ENCODE assay signal across 22 cellular contexts in genomic region chr9:83625120-83625710, GRCh38. TPM values are rescaled to one million over a fixed set of nuclear protein-coding genes. Genes with fewer than 3 reads are reported as not detected.
A peak's percentile ranks its signal among the peaks of the same experiment; 100 is the strongest.
DNase-seq lines count a peak whose midpoint lies in the region; ATAC-seq and TF ChIP-seq lines count a peak whose summit lies in the region.
"Had no signal": no experiment of that assay in that cellular context is flagged by ENCODE, and none has a peak within 500 bp of the region (broad histone marks: within the 10 kb centered on the region; RNA-seq: fewer than 3 reads in every experiment).

No MANE protein-coding gene starts in this region.

- no peak for DNase-seq in activated naive CD8-positive, alpha-beta T cell treated with anti-CD3 and anti-CD28 coated beads, Interleukin-2, amount 10 ng/mL, durations not matched to agents 7 days and 5 days
- DNase-seq in activated naive CD8-positive, alpha-beta T cell treated with anti-CD3 and anti-CD28 coated beads, Interleukin-2, amount 50 U/mL, for 24 hours, result no peak
- peak; percentile 54 for DNase-seq in MV-4-11 (lab: John Stamatoyannopoulos, UW)
- no peak for DNase-seq in central memory CD8-positive, alpha-beta T cell (ENCODE audit: low spot score in 2 of 2)
- DNase-seq in mesenchymal stem cell, result no peak
- no peak for DNase-seq in DMS114 treated with DMSO at 0.1 percent for 48 hours (lab: John Stamatoyannopoulos, UW; ENCODE audit: unreplicated experiment)
- no peak for DNase-seq in stomach
- DNase-seq: activated CD8-positive, alpha-beta memory T cell treated with anti-CD3 and anti-CD28 coated beads, Interleukin-2, amount 10 ng/mL, durations not matched to agents 7 days and 5 days; foreskin melanocyte; GF-D8; mammary epithelial cell; naive B cell; NCI-H1436 treated with DMSO at 0.1 percent for 48 hours; NCI-H2227 treated with DMSO at 0.1 percent for 48 hours; RPMI8226; stimulated activated CD4-positive, alpha-beta T cell treated with anti-CD3 and anti-CD28 coated beads, Interleukin-4, amount 100 ng/mL, for 24 hours; WERI-Rb-1 had no signal

- peak overlapping the region; percentile 42 for H3K4me3 ChIP-seq in thymus (ENCODE audit: low read length)
- H3K4me3 ChIP-seq in mesenchymal stem cell (ENCODE audit: insufficient read depth in 1 of 2, low read depth in 1 of 2, low read length in 2 of 2), result no peak overlapping the region
- no peak overlapping the region for H3K4me3 ChIP-seq in stomach
- H3K4me3 ChIP-seq: prostate gland, smooth muscle cell, suprapubic skin had no signal

- H2AFZ ChIP-seq in mesenchymal stem cell (ENCODE audit: low read depth, low read length), result no peak overlapping the region

- no peak overlapping the region for H3K18ac ChIP-seq in mesenchymal stem cell (ENCODE audit: low read depth in 1 of 2, low read length in 2 of 2)

- no peak overlapping the region for H2BK120ac ChIP-seq in mesenchymal stem cell (ENCODE audit: low read depth, low read length)

- ATAC-seq in activated naive CD8-positive, alpha-beta T cell treated with anti-CD3 and anti-CD28 coated beads, Interleukin-2, amount 10 ng/mL, durations not matched to agents 7 days and 5 days (ENCODE audit: low read depth), result no peak
- ATAC-seq in activated naive CD8-positive, alpha-beta T cell treated with anti-CD3 and anti-CD28 coated beads, Interleukin-2, amount 50 U/mL, for 24 hours, result no peak
- no peak for ATAC-seq in central memory CD8-positive, alpha-beta T cell (replicated peaks; ENCODE audit: extremely low read depth, poor library complexity, severe bottlenecking)
- ATAC-seq: activated CD8-positive, alpha-beta memory T cell treated with anti-CD3 and anti-CD28 coated beads, Interleukin-2, amount 10 ng/mL, durations not matched to agents 7 days and 5 days had no signal

- H3K9me3 Mint-ChIP-seq in activated naive CD8-positive, alpha-beta T cell treated with anti-CD3 and anti-CD28 coated beads, Interleukin-2, amount 10 ng/mL, durations not matched to agents 7 days and 5 days, result no peaks in the 10 kb centered on the region
- no peaks in the 10 kb centered on the region for H3K9me3 Mint-ChIP-seq in activated naive CD8-positive, alpha-beta T cell treated with anti-CD3 and anti-CD28 coated beads, Interleukin-2, amount 50 U/mL, for 24 hours
- H3K9me3 Mint-ChIP-seq in central memory CD8-positive, alpha-beta T cell, result no peaks in the 10 kb centered on the region
- H3K9me3 Mint-ChIP-seq: naive B cell had no signal

- H3K23ac ChIP-seq in mesenchymal stem cell (ENCODE audit: low read length in 2 of 2), result no peak overlapping the region

- intact Hi-C loops in stomach (cut with DNase I; ENCODE audit: low total_unique reads), result no loop called here

- no peaks in the 10 kb centered on the region for H3K27me3 Mint-ChIP-seq in activated naive CD8-positive, alpha-beta T cell treated with anti-CD3 and anti-CD28 coated beads, Interleukin-2, amount 10 ng/mL, durations not matched to agents 7 days and 5 days
- H3K27me3 Mint-ChIP-seq in activated naive CD8-positive, alpha-beta T cell treated with anti-CD3 and anti-CD28 coated beads, Interleukin-2, amount 50 U/mL, for 24 hours, result no peaks in the 10 kb centered on the region
- H3K27me3 Mint-ChIP-seq in central memory CD8-positive, alpha-beta T cell, result no peaks in the 10 kb centered on the region
- H3K27me3 Mint-ChIP-seq: activated CD8-positive, alpha-beta memory T cell treated with anti-CD3 and anti-CD28 coated beads, Interleukin-2, amount 10 ng/mL, durations not matched to agents 7 days and 5 days had no signal

- no peak overlapping the region for H3K9ac ChIP-seq in mesenchymal stem cell (ENCODE audit: low read length)
- H3K9ac ChIP-seq: KMS-11 had no signal

- TF ChIP-seq POLR2A in stomach (IDR thresholded peaks at IDR 0.05), result no peak

- H3K4me1 ChIP-seq in thymus (ENCODE audit: control insufficient read depth, insufficient read depth, low read length) (peaks cover 59% of the 10 kb centered on the region), mesenchymal stem cell (ENCODE audit: control insufficient read depth, insufficient read depth, low read depth, low read length) (peaks cover 2% of the 10 kb centered on the region), stomach (peaks cover 8 to 37% (median 18%) of the 10 kb centered on the region in 4 donors)
- H3K4me1 ChIP-seq: prostate gland had no signal

- H3K27ac ChIP-seq in thymus (ENCODE audit: low read depth), result peak overlapping the region; percentile 98
- no peak overlapping the region for H3K27ac ChIP-seq in mesenchymal stem cell (ENCODE audit: low read length, poor library complexity, severe bottlenecking)
- H3K27ac ChIP-seq in stomach, result no peak overlapping the region
- H3K27ac ChIP-seq: KMS-11, prostate gland, suprapubic skin, WERI-Rb-1 had no signal

- H3K4me2 ChIP-seq in mesenchymal stem cell (ENCODE audit: low read length, poor library complexity, severe bottlenecking), result no peak overlapping the region
- H3K4me2 ChIP-seq: KMS-11, smooth muscle cell had no signal

- H3K4me3 Mint-ChIP-seq in activated naive CD8-positive, alpha-beta T cell treated with anti-CD3 and anti-CD28 coated beads, Interleukin-2, amount 10 ng/mL, durations not matched to agents 7 days and 5 days, result no peak overlapping the region
- H3K4me3 Mint-ChIP-seq in activated naive CD8-positive, alpha-beta T cell treated with anti-CD3 and anti-CD28 coated beads, Interleukin-2, amount 50 U/mL, for 24 hours, result no peak overlapping the region
- H3K4me3 Mint-ChIP-seq in central memory CD8-positive, alpha-beta T cell, result no peak overlapping the region

- H3K4me1 Mint-ChIP-seq in activated naive CD8-positive, alpha-beta T cell treated with anti-CD3 and anti-CD28 coated beads, Interleukin-2, amount 10 ng/mL, durations not matched to agents 7 days and 5 days, result peaks cover 21% of the 10 kb centered on the region
- H3K4me1 Mint-ChIP-seq in activated naive CD8-positive, alpha-beta T cell treated with anti-CD3 and anti-CD28 coated beads, Interleukin-2, amount 50 U/mL, for 24 hours, result peaks cover 24% of the 10 kb centered on the region
- peaks cover 38% of the 10 kb centered on the region for H3K4me1 Mint-ChIP-seq in central memory CD8-positive, alpha-beta T cell

- H4K91ac ChIP-seq in mesenchymal stem cell (ENCODE audit: low read length), result no peak overlapping the region

- H2AK5ac ChIP-seq in mesenchymal stem cell (ENCODE audit: low read length, severe bottlenecking), result no peak overlapping the region

- H2BK12ac ChIP-seq in mesenchymal stem cell (ENCODE audit: low read length in 2 of 2), result no peak overlapping the region

- TF ChIP-seq CTCF in stomach (IDR thresholded peaks at IDR 0.05), result no peak

- WGBS in thymus, result 99% methylated on average over 3 of the region's 3 CpGs
- WGBS in mesenchymal stem cell, result 93% methylated on average over 3 of the region's 3 CpGs
- WGBS in stomach, 5 donors, result 77 to 93% (median 91%) methylated on average over 3 of the region's 3 CpGs

- no peak overlapping the region for H3K4ac ChIP-seq in mesenchymal stem cell (ENCODE audit: low read depth in 1 of 2, low read length in 2 of 2)

- H3K36me3 Mint-ChIP-seq in activated naive CD8-positive, alpha-beta T cell treated with anti-CD3 and anti-CD28 coated beads, Interleukin-2, amount 10 ng/mL, durations not matched to agents 7 days and 5 days, result peaks cover 10% of the 10 kb centered on the region
- peaks cover 8% of the 10 kb centered on the region for H3K36me3 Mint-ChIP-seq in activated naive CD8-positive, alpha-beta T cell treated with anti-CD3 and anti-CD28 coated beads, Interleukin-2, amount 50 U/mL, for 24 hours (ENCODE audit: low read depth)
- H3K36me3 Mint-ChIP-seq in central memory CD8-positive, alpha-beta T cell (ENCODE audit: insufficient read depth), result peaks cover 13% of the 10 kb centered on the region
- H3K36me3 Mint-ChIP-seq: naive B cell had no signal

- H3K14ac ChIP-seq in mesenchymal stem cell (ENCODE audit: low read length in 2 of 2), result no peak overlapping the region

- H4K8ac ChIP-seq in mesenchymal stem cell (ENCODE audit: low read length), result no peak overlapping the region

- H3K9me3 ChIP-seq in thymus (ENCODE audit: control insufficient read depth), result no peaks in the 10 kb centered on the region
- H3K9me3 ChIP-seq in mesenchymal stem cell (ENCODE audit: control insufficient read depth, low read length), result no peaks in the 10 kb centered on the region
- no peaks in the 10 kb centered on the region for H3K9me3 ChIP-seq in stomach
- H3K9me3 ChIP-seq: prostate gland, suprapubic skin had no signal

- H3K27ac Mint-ChIP-seq in activated naive CD8-positive, alpha-beta T cell treated with anti-CD3 and anti-CD28 coated beads, Interleukin-2, amount 10 ng/mL, durations not matched to agents 7 days and 5 days, result peak overlapping the region; percentile 0
- H3K27ac Mint-ChIP-seq in activated naive CD8-positive, alpha-beta T cell treated with anti-CD3 and anti-CD28 coated beads, Interleukin-2, amount 50 U/mL, for 24 hours, result no peak overlapping the region
- H3K27ac Mint-ChIP-seq in central memory CD8-positive, alpha-beta T cell (ENCODE audit: low read depth), result peak overlapping the region; percentile 97

- H3K36me3 ChIP-seq in thymus (ENCODE audit: control insufficient read depth, insufficient read depth) (peaks cover 16% of the 10 kb centered on the region), mesenchymal stem cell (ENCODE audit: control insufficient read depth in 1 of 2, insufficient read depth in 2 of 2, low read depth in 1 of 2, low read length in 2 of 2) (peaks cover 22 to 32% of the 10 kb centered on the region in 2 experiments), stomach (peaks cover 0 to 29% (median 14%) of the 10 kb centered on the region in 4 donors)
- H3K36me3 ChIP-seq: prostate gland had no signal

- POLR2A ChIA-PET in activated naive CD8-positive, alpha-beta T cell treated with anti-CD3 and anti-CD28 coated beads, Interleukin-2, amount 10 ng/mL, durations not matched to agents 7 days and 5 days (lab: Charles Lee), result interaction anchor here (0.5 to 3.4 kb wide), 5 partner anchors 15 to 613 kb away, joined by 4 to 45 read pairs (median 5); partner anchors contain the start of genes HNRNPK, RMI1 and UBQLN1

- no peak for TF ChIP-seq EP300 in stomach (IDR thresholded peaks at IDR 0.05)

- no peak overlapping the region for H2BK5ac ChIP-seq in mesenchymal stem cell (ENCODE audit: low read depth, low read length, poor library complexity, severe bottlenecking)

- H2BK15ac ChIP-seq in mesenchymal stem cell (ENCODE audit: low read depth, poor library complexity, severe bottlenecking), result no peak overlapping the region

- no peaks in the 10 kb centered on the region for H3K27me3 ChIP-seq in thymus (ENCODE audit: control insufficient read depth, insufficient read depth)
- H3K27me3 ChIP-seq in mesenchymal stem cell (ENCODE audit: control insufficient read depth in 1 of 2, insufficient read depth in 1 of 2, low read length in 2 of 2), result peaks cover 0 to 5% of the 10 kb centered on the region in 2 experiments
- H3K27me3 ChIP-seq in stomach, result no peaks in the 10 kb centered on the region
- H3K27me3 ChIP-seq: suprapubic skin had no signal

- peaks cover 8% of the 10 kb centered on the region for H3K79me1 ChIP-seq in mesenchymal stem cell (replicated peaks; ENCODE audit: low read length, poor library complexity, severe bottlenecking)

RNA-seq across cellular contexts. Expression of gene IDNK, which starts 2.3 kb away (rescaled TPM):
- total RNA-seq in activated naive CD8-positive, alpha-beta T cell treated with anti-CD3 and anti-CD28 coated beads, Interleukin-2, amount 10 ng/mL, durations not matched to agents 7 days and 5 days, result 1 to 10 TPM; 8.3 to 9.8 TPM
- polyA plus RNA-seq in thymus (35.0 TPM), stomach (10 to 100 TPM in 1 of 3 donors, 1 to 10 TPM in 2; 8.0 to 12.8 (median 9.8) TPM)
- polyA plus RNA-seq in mesenchymal stem cell (2013, experiment 1 of 2), result 2.4 TPM
- polyA plus RNA-seq in mesenchymal stem cell (2013, experiment 2 of 2), result 2.6 TPM
- 10 to 100 TPM in 1 of 5 donors, 1 to 10 TPM in 3, not detected in 1; 2.6 to 24.3 (median 5.1) TPM for total RNA-seq in stomach
